14 cellular contexts compared by ENCODE assay signal in genomic region chr10:5609952-5610616, GRCh38. TPM values are rescaled to one million over a fixed set of nuclear protein-coding genes. Genes with fewer than 3 reads are reported as not detected.
DNase-seq lines count a peak whose midpoint lies in the region; ATAC-seq and TF ChIP-seq lines count a peak whose summit lies in the region.
"Had no signal": no experiment of that assay in that cellular context is flagged by ENCODE, and none has a peak within 500 bp of the region (broad histone marks: within the 10 kb centered on the region; RNA-seq: fewer than 3 reads in every experiment).

No MANE protein-coding gene starts in this region.

- H3K27me3 ChIP-seq in esophagus (ENCODE audit: control insufficient read depth in 1 of 2, insufficient read depth in 2 of 2, low read length in 2 of 2), result no peaks in the 10 kb centered on the region

- DNase-seq in left cardiac atrium, result no peak
- no peak for DNase-seq in cardiac septum (ENCODE audit: low spot score)
- DNase-seq in ureter (ENCODE audit: low spot score), result peak; percentile 71
- no peak for DNase-seq in stimulated activated CD4-positive, alpha-beta T cell treated with anti-CD3 and anti-CD28 coated beads, Interleukin-15, amount 100 ng/mL, for 24 hours
- no peak for DNase-seq in naive thymus-derived CD8-positive, alpha-beta T cell
- no peak for DNase-seq in NCI-H1436 treated with DMSO at 0.1 percent for 48 hours (lab: John Stamatoyannopoulos, UW)
- DNase-seq: activated CD4-positive, alpha-beta T cell treated with anti-CD3 and anti-CD28 coated beads for 36 hours; activated T-cell treated with anti-CD3 and anti-CD28 coated beads, Interleukin-2, amount 50 U/mL, for 1 hour; naive thymus-derived CD4-positive, alpha-beta T cell; NCI-H1930; T-cell had no signal

- intact Hi-C loops in left cardiac atrium (cut with DNase I), result loop anchor here in 1 of 2 donors (10.0 kb wide), 1 partner anchor 65 kb away; no protein-coding TSS in a partner anchor
- intact Hi-C loops in cardiac septum (cut with DNase I), result no loop called here

- peak overlapping the region in 1 of 2 donors; percentile 19 for H3K4me3 ChIP-seq in esophagus (ENCODE audit: low read depth in 1 of 2, low read length in 2 of 2)

- H3K4me1 Mint-ChIP-seq in nephron, result peaks cover 46% of the 10 kb centered on the region
- peaks cover 0 to 4% (median 0%) of the 10 kb centered on the region in 4 donors for H3K4me1 Mint-ChIP-seq in naive thymus-derived CD8-positive, alpha-beta T cell
- H3K4me1 Mint-ChIP-seq: activated CD4-positive, alpha-beta T cell treated with anti-CD3 and anti-CD28 coated beads for 36 hours; T-cell had no signal

- WGBS in esophagus, 2 donors, result 52 to 56% methylated on average over 11 of the region's 11 CpGs

- H3K4me1 ChIP-seq in esophagus (ENCODE audit: control insufficient read depth in 2 of 2, insufficient read depth in 2 of 2, low read length in 1 of 2), result peaks cover 3 to 31% of the 10 kb centered on the region in 2 donors

- H3K9me3 Mint-ChIP-seq in nephron, result no peaks in the 10 kb centered on the region
- no peaks in the 10 kb centered on the region for H3K9me3 Mint-ChIP-seq in naive thymus-derived CD8-positive, alpha-beta T cell
- H3K9me3 Mint-ChIP-seq: naive thymus-derived CD4-positive, alpha-beta T cell; T-cell had no signal

- no peaks in the 10 kb centered on the region for H3K36me3 ChIP-seq in esophagus (ENCODE audit: control insufficient read depth in 2 of 2, insufficient read depth in 2 of 2, low read length in 1 of 2)

- peaks cover 5% of the 10 kb centered on the region for H3K27me3 Mint-ChIP-seq in nephron (ENCODE audit: low read depth)
- peaks cover 0 to 4% (median 4%) of the 10 kb centered on the region in 5 donors for H3K27me3 Mint-ChIP-seq in naive thymus-derived CD8-positive, alpha-beta T cell

- H3K36me3 Mint-ChIP-seq in nephron (ENCODE audit: low read depth), result no peaks in the 10 kb centered on the region
- H3K36me3 Mint-ChIP-seq in naive thymus-derived CD8-positive, alpha-beta T cell, result no peaks in the 10 kb centered on the region
- H3K36me3 Mint-ChIP-seq: naive thymus-derived CD4-positive, alpha-beta T cell; T-cell had no signal

- H3K27ac ChIP-seq in esophagus (ENCODE audit: low read depth in 2 of 2, low read length in 1 of 2), result peak overlapping the region; percentile 92 to 97
- H3K27ac ChIP-seq: KMS-11 had no signal

- no peak overlapping the region for H3K4me3 Mint-ChIP-seq in nephron
- H3K4me3 Mint-ChIP-seq in naive thymus-derived CD8-positive, alpha-beta T cell, result no peak overlapping the region
- H3K4me3 Mint-ChIP-seq: activated CD4-positive, alpha-beta T cell treated with anti-CD3 and anti-CD28 coated beads for 36 hours; naive thymus-derived CD4-positive, alpha-beta T cell; T-cell had no signal

- H3K27ac Mint-ChIP-seq in nephron, result peak overlapping the region; percentile 86 to 93 (median 87)
- H3K27ac Mint-ChIP-seq in naive thymus-derived CD8-positive, alpha-beta T cell, result no peak overlapping the region
- H3K27ac Mint-ChIP-seq: activated CD4-positive, alpha-beta T cell treated with anti-CD3 and anti-CD28 coated beads for 36 hours had no signal

- no peak for TF ChIP-seq CTCF in nephron (IDR thresholded peaks at IDR 0.05; ENCODE audit: unreplicated experiment in 3 of 3)

- no peaks in the 10 kb centered on the region for H3K9me3 ChIP-seq in esophagus (ENCODE audit: control insufficient read depth in 2 of 2, insufficient read depth in 1 of 2, low read depth in 1 of 2, low read length in 1 of 2)

- ATAC-seq in left cardiac atrium, result peak; percentile 43 to 86
- ATAC-seq in naive thymus-derived CD8-positive, alpha-beta T cell, result no peak
- ATAC-seq: activated CD4-positive, alpha-beta T cell treated with anti-CD3 and anti-CD28 coated beads for 36 hours; naive thymus-derived CD4-positive, alpha-beta T cell; T-cell had no signal

- POLR2A ChIA-PET in naive thymus-derived CD8-positive, alpha-beta T cell (lab: Charles Lee), result no interaction called here

RNA-seq across cellular contexts. Expression of gene ASB13, which starts 56.3 kb away (rescaled TPM):
- 10 to 100 TPM; 17.1 to 19.1 TPM for total RNA-seq in left cardiac atrium
- 10.2 TPM for total RNA-seq in cardiac septum
- polyA plus RNA-seq in esophagus, result 10 to 100 TPM; 12.2 to 13.9 TPM
- total RNA-seq in ureter, result 33.8 TPM
- 10 to 100 TPM; 11.5 to 18.5 TPM for total RNA-seq in naive thymus-derived CD8-positive, alpha-beta T cell
- 10 to 100 TPM; 12.5 to 23.9 (median 23.1) TPM for polyA plus RNA-seq in naive thymus-derived CD8-positive, alpha-beta T cell

Comparison
In these comparisons a context has a peak if more than half of its experiments do, and no peak if none do; other contexts are left out.
1. ATAC-seq: peak in left cardiac atrium (2 of 2); none in naive thymus-derived CD8-positive, alpha-beta T cell (0 of 2).
2. H3K27ac Mint-ChIP-seq: peak in nephron (3 of 3); none in naive thymus-derived CD8-positive, alpha-beta T cell (0 of 10).